In the genomic region with DNA sequence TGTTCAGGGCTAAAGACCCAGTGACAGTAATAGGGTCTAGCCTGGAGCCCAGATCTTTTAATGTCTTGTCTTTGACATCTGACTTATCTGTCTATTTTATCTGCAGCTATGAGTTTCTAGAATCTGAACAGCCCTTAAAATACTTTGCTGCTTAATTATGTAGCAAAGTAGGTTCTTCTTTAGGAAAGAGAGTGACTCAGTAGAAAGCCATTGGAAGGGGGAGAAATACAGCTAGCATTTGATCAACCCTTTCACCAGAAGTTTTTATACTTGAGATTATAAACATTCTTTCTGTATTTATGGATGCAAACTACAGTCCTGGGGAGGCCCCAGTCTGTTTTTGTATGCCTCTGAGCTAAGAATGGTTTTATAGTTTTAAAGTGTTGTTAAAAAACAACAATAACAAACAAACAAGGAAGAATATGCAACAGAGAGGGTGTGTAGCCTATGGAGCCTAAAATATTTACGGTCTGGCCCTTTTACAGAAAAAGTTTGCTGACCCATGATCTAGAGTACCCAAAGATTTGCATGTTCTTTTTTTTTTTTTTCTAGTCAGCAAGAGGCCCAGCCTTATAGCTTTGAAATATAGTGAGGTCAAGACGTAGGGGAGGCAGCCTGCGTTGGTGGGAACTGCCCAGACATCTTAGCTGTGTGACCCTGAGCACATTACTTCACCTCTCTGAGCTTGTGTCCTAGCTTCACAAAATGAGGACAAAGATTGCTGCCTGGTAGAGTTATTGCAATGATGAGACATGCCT, we compare ENCODE assay signal across 12 cellular contexts. TPM values are rescaled to one million over a fixed set of nuclear protein-coding genes. Genes with fewer than 3 reads are reported as not detected.
DNase-seq lines count a peak whose midpoint lies in the region; ATAC-seq and TF ChIP-seq lines count a peak whose summit lies in the region.
"Had no signal": no experiment of that assay in that cellular context is flagged by ENCODE, and none has a peak within 500 bp of the region (broad histone marks: within the 10 kb centered on the region; RNA-seq: fewer than 3 reads in every experiment).

No MANE protein-coding gene starts in this region.

- H3K36me3 ChIP-seq in mucosa of rectum (ENCODE audit: control insufficient read depth in 2 of 2, insufficient read depth in 2 of 2, low read length in 2 of 2) (no peaks in the 10 kb centered on the region), tibial nerve (no peaks in the 10 kb centered on the region)

- H3K4me3 ChIP-seq in mucosa of rectum (ENCODE audit: low read length in 2 of 2): no peak overlapping the region
- no peak overlapping the region for H3K4me3 ChIP-seq in tibial nerve

- TF ChIP-seq EP300 in tibial nerve (IDR thresholded peaks at IDR 0.05): no peak

- ATAC-seq in GM19328 (IDR thresholded peaks at IDR 0.05; ENCODE audit: unreplicated experiment): no peak
- no peak for ATAC-seq in HG02571 (IDR thresholded peaks at IDR 0.05; ENCODE audit: unreplicated experiment)
- no peak for ATAC-seq in T-helper 17 cell
- ATAC-seq: activated naive CD8-positive, alpha-beta T cell treated with anti-CD3 and anti-CD28 coated beads, Interleukin-2, amount 50 U/mL, for 24 hours had no signal

- H3K36me3 Mint-ChIP-seq in T-helper 17 cell (ENCODE audit: low read depth): peaks cover 8% of the 10 kb centered on the region

- H3K27me3 ChIP-seq in mucosa of rectum (ENCODE audit: control insufficient read depth in 2 of 2, insufficient read depth in 2 of 2, low read length in 2 of 2) (no peaks in the 10 kb centered on the region), tibial nerve (no peaks in the 10 kb centered on the region)

- H3K4me3 Mint-ChIP-seq in T-helper 17 cell: no peak overlapping the region
- H3K4me3 Mint-ChIP-seq: activated naive CD8-positive, alpha-beta T cell treated with anti-CD3 and anti-CD28 coated beads, Interleukin-2, amount 50 U/mL, for 24 hours had no signal

- TF ChIP-seq POLR2A in tibial nerve (IDR thresholded peaks at IDR 0.05): no peak

- 19 to 27% methylated on average over 3 of the region's 3 CpGs for WGBS in tibial nerve, 2 donors

- peak overlapping the region; percentile 70 to 81 for H3K27ac ChIP-seq in mucosa of rectum (ENCODE audit: low read depth in 2 of 2, low read length in 2 of 2)
- H3K27ac ChIP-seq in tibial nerve: peak overlapping the region; percentile 83 to 99 (median 92)

- DNase-seq in RPMI7951 (ENCODE audit: low read depth): peak; percentile 49
- peak; percentile 57 for DNase-seq in dedifferentiated amniotic fluid mesenchymal stem cell (ENCODE audit: extremely low spot score)
- no peak for DNase-seq in tibial nerve (ENCODE audit: low spot score in 2 of 2)
- no peak for DNase-seq in hepatic stellate cell (ENCODE audit: low spot score)
- no peak for DNase-seq in T-helper 17 cell
- DNase-seq: activated CD4-positive, alpha-beta T cell treated with anti-CD3 and anti-CD28 coated beads for 4 hours; activated naive CD8-positive, alpha-beta T cell treated with anti-CD3 and anti-CD28 coated beads, Interleukin-2, amount 50 U/mL, for 24 hours; retina; SHP77 treated with DMSO at 0.1 percent for 48 hours had no signal

- H3K4me1 ChIP-seq in mucosa of rectum (ENCODE audit: control insufficient read depth in 2 of 2, insufficient read depth in 2 of 2, low read length in 2 of 2) (peaks cover 55 to 67% of the 10 kb centered on the region in 2 donors), tibial nerve (peaks cover 10 to 99% (median 90%) of the 10 kb centered on the region in 4 donors)

- no peak overlapping the region for H3K27ac Mint-ChIP-seq in T-helper 17 cell
- H3K27ac Mint-ChIP-seq: activated naive CD8-positive, alpha-beta T cell treated with anti-CD3 and anti-CD28 coated beads, Interleukin-2, amount 50 U/mL, for 24 hours had no signal

- H3K9me3 ChIP-seq in mucosa of rectum (ENCODE audit: control insufficient read depth in 2 of 2, low read length in 2 of 2): no peaks in the 10 kb centered on the region
- H3K9me3 ChIP-seq in tibial nerve: no peaks in the 10 kb centered on the region
- no peaks in the 10 kb centered on the region for H3K9me3 ChIP-seq in T-helper 17 cell (ENCODE audit: control insufficient read depth, low read length, poor library complexity, severe bottlenecking)

- H3K27me3 Mint-ChIP-seq in T-helper 17 cell: peaks cover 4% of the 10 kb centered on the region
- H3K27me3 Mint-ChIP-seq: activated naive CD8-positive, alpha-beta T cell treated with anti-CD3 and anti-CD28 coated beads, Interleukin-2, amount 50 U/mL, for 24 hours had no signal

- H3K9ac ChIP-seq in mucosa of rectum (ENCODE audit: low read depth in 1 of 2, low read length in 2 of 2): peak overlapping the region in 1 of 2 donors; percentile 55

- TF ChIP-seq CTCF in tibial nerve (IDR thresholded peaks at IDR 0.05): no peak

- peaks cover 10% of the 10 kb centered on the region for H3K4me1 Mint-ChIP-seq in T-helper 17 cell

RNA-seq across cellular contexts. Expression of gene GSN, which starts 9.7 kb away (rescaled TPM):
- 229 and 317 TPM in 2 replicates for total RNA-seq in RPMI7951 (2014; rRNA removed; shearing (Covaris generic))
- total RNA-seq in tibial nerve (1,000 to 10,000 TPM; 1,899 to 6,678 (median 4,539) TPM), T-helper 17 cell (10 to 100 TPM in 1 of 2 donors, 1 to 10 TPM in 1; 5.4 to 29.6 TPM)

Comparison
In these comparisons a context has a peak if more than half of its experiments do, and no peak if none do; other contexts are left out.
1. DNase-seq: peak in RPMI7951 (single experiment) and dedifferentiated amniotic fluid mesenchymal stem cell (single experiment); none in tibial nerve (0 of 2), hepatic stellate cell (single experiment) and T-helper 17 cell (0 of 3).